ENCODE assay signal across 35 cellular contexts in genomic region chr1:197065549-197065948, GRCh38. TPM values are rescaled to one million over a fixed set of nuclear protein-coding genes. Genes with fewer than 3 reads are reported as not detected.
A peak's percentile ranks its signal among the peaks of the same experiment; 100 is the strongest.
DNase-seq lines count a peak whose midpoint lies in the region; ATAC-seq and TF ChIP-seq lines count a peak whose summit lies in the region.
"Had no signal": no experiment of that assay in that cellular context is flagged by ENCODE, and none has a peak within 500 bp of the region (broad histone marks: within the 10 kb centered on the region; RNA-seq: fewer than 3 reads in every experiment).

No MANE protein-coding gene starts in this region.

- peak; percentile 10 for DNase-seq in AG08395 (ENCODE audit: low spot score)
- peak; percentile 67 for DNase-seq in GM23248
- DNase-seq in astrocyte of the spinal cord (ENCODE audit: low read depth, low spot score), result peak; percentile 20
- DNase-seq in hepatic stellate cell (ENCODE audit: low spot score), result peak; percentile 17
- DNase-seq in NCI-H2227 (lab: John Stamatoyannopoulos, UW; ENCODE audit: unreplicated experiment), result no peak
- DNase-seq: activated CD4-positive, alpha-beta memory T cell treated with anti-CD3 and anti-CD28 coated beads, Interleukin-2, amount 10 ng/mL, durations not matched to agents 7 days and 5 days; activated CD4-positive, CD25-positive, alpha-beta regulatory T cell; activated naive CD8-positive, alpha-beta T cell treated with anti-CD3 and anti-CD28 coated beads for 36 hours; Caco-2; dermis blood vessel endothelial cell; DND-41; HCEC 1CT; heart right ventricle; naive thymus-derived CD8-positive, alpha-beta T cell; NCI-H2107; NCI-H510A treated with DMSO at 0.1 percent for 48 hours; PC-3; Right ventricle myocardium superior; spleen; stimulated activated CD4-positive, alpha-beta T cell treated with anti-CD3 and anti-CD28 coated beads, Interleukin-4, amount 100 ng/mL, for 1 hour; SW 1271 had no signal

- ATAC-seq in HG03378 (IDR thresholded peaks at IDR 0.05; ENCODE audit: unreplicated experiment) (no peak), HG03520 (IDR thresholded peaks at IDR 0.05; ENCODE audit: unreplicated experiment) (no peak), HG02763 (IDR thresholded peaks at IDR 0.05; ENCODE audit: unreplicated experiment) (no peak)
- ATAC-seq: A549; heart right ventricle; naive thymus-derived CD8-positive, alpha-beta T cell; PC-3; stimulated activated memory B cell treated with anti-CD40 and anti-IgM and Interleukin-4, amounts not matched to agents 10 μg/mL and 1 μg/mL and 100 μg/mL, for 72 hours had no signal

- H3K36me3 ChIP-seq in GM23248 (ENCODE audit: low read depth), result no peaks in the 10 kb centered on the region
- H3K36me3 ChIP-seq: BLaER1 treated with 17β-estradiol and CSF1 and Interleukin-3, amounts not matched to agents 10 nM and 100 nM; heart right ventricle; spleen; suprapubic skin had no signal

- no peaks in the 10 kb centered on the region for H3K9me3 ChIP-seq in GM23248 (ENCODE audit: low read depth)
- H3K9me3 ChIP-seq: A549, Caco-2, suprapubic skin had no signal

- no peak overlapping the region for H3K27ac ChIP-seq in GM23248
- H3K27ac ChIP-seq: A549; BLaER1 treated with 17β-estradiol and CSF1 and Interleukin-3, amounts not matched to agents 10 nM and 100 nM; heart right ventricle; spleen; suprapubic skin had no signal

- in situ Hi-C loops in GM23248 (cut with MboI), result no loop called here
- in situ Hi-C loops in astrocyte of the spinal cord (cut with HindIII; ENCODE audit: low sequenced_read_pairs), result no loop called here

- no peaks in the 10 kb centered on the region for H3K79me2 ChIP-seq in GM23248 (ENCODE audit: insufficient read depth)

- no peak overlapping the region for H2AFZ ChIP-seq in GM23248

- no peak for TF ChIP-seq CTCF in astrocyte of the spinal cord (IDR thresholded peaks at IDR 0.05; ENCODE audit: low read depth, low read length)

- peaks cover 13% of the 10 kb centered on the region; the same call in 1 of the 2 replicates for H3K4me1 ChIP-seq in GM23248 (ENCODE audit: insufficient read depth)
- H3K4me1 ChIP-seq: Caco-2, heart right ventricle, spleen, suprapubic skin had no signal

- no peak overlapping the region for H3K4me2 ChIP-seq in GM23248 (ENCODE audit: unreplicated experiment)
- H3K4me2 ChIP-seq: A549; BLaER1 treated with 17β-estradiol and CSF1 and Interleukin-3, amounts not matched to agents 10 nM and 100 nM had no signal

- H3K9ac ChIP-seq in GM23248, result no peak overlapping the region
- H3K9ac ChIP-seq: BLaER1 treated with 17β-estradiol and CSF1 and Interleukin-3, amounts not matched to agents 10 nM and 100 nM had no signal

- no peaks in the 10 kb centered on the region for H3K9me2 ChIP-seq in GM23248 (ENCODE audit: insufficient read depth)

- no peaks in the 10 kb centered on the region; the same call in 1 of the 2 replicates for H3F3A ChIP-seq in GM23248 (ENCODE audit: insufficient read depth)

- H4K20me1 ChIP-seq in GM23248 (ENCODE audit: insufficient read depth), result no peaks in the 10 kb centered on the region
- H4K20me1 ChIP-seq: BLaER1 treated with 17β-estradiol and CSF1 and Interleukin-3, amounts not matched to agents 10 nM and 100 nM had no signal

- no peaks in the 10 kb centered on the region for H3K27me3 ChIP-seq in GM23248 (replicated peaks; ENCODE audit: insufficient read depth)
- H3K27me3 ChIP-seq: BLaER1 treated with 17β-estradiol and CSF1 and Interleukin-3, amounts not matched to agents 10 nM and 100 nM; heart right ventricle; spleen; suprapubic skin had no signal

- H3K4me3 ChIP-seq in GM23248 (no peak overlapping the region), astrocyte of the spinal cord (ENCODE audit: low read depth, low read length) (no peak overlapping the region)
- H3K4me3 ChIP-seq: A549; BLaER1 treated with 17β-estradiol and CSF1 and Interleukin-3, amounts not matched to agents 10 nM and 100 nM; heart right ventricle; spleen; suprapubic skin had no signal

RNA-seq across cellular contexts. Expression of gene F13B, which starts 1.5 kb away (rescaled TPM):
- total RNA-seq in GM23248 (2014; rRNA removed; shearing (Covaris generic)), result not detected in 2 replicates
- not detected in 2 replicates for polyA plus RNA-seq in GM23248 (2016; fragmentation: Nextera tagmentation; extraction: Ambion mirVana)
- total RNA-seq: activated CD4-positive, alpha-beta memory T cell treated with anti-CD3 and anti-CD28 coated beads, Interleukin-2, amount 10 ng/mL, durations not matched to agents 7 days and 5 days; activated naive CD8-positive, alpha-beta T cell treated with anti-CD3 and anti-CD28 coated beads for 36 hours; bronchial epithelial cell; Caco-2; dermis blood vessel endothelial cell; heart right ventricle; M059J; mesenteric fat pad; naive thymus-derived CD8-positive, alpha-beta T cell; omental fat pad; PC-3; renal cortical epithelial cell; Right ventricle myocardium superior; spleen; suprapubic skin; urinary bladder had no signal
- polyA plus RNA-seq: heart right ventricle; IgD-negative memory B cell; naive thymus-derived CD8-positive, alpha-beta T cell; spleen had no signal
